In the genomic region with DNA sequence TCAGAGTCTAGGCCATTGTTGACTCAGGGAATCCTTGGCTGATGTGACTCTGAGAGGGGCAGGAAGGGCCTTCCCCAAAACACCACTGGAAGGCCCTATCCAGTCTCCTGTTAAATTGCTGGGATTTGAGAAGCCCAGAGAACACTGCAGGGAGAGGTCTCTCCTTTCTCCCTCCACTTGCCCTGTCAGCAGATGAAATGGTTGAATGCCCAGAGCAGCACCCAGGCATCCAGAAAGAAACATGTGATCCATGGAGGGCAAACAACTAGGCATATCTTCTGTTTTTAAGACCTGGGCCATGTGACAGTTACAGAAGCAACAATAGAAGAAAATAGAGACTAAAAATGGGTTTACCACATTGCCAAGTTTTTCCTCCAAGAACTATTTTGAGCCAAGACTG, we compare ENCODE assay signal across 19 cellular contexts.
DNase-seq lines count a peak whose midpoint lies in the region; ATAC-seq and TF ChIP-seq lines count a peak whose summit lies in the region.
"Had no signal": no experiment of that assay in that cellular context is flagged by ENCODE, and none has a peak within 500 bp of the region (broad histone marks: within the 10 kb centered on the region; RNA-seq: fewer than 3 reads in every experiment).

No MANE protein-coding gene starts in this region.

- TF ChIP-seq POLR2A in thyroid gland (IDR thresholded peaks at IDR 0.05) = no peak

- H3K9me2 ChIP-seq in GM23338 (ENCODE audit: insufficient read depth) = peaks cover 5% of the 10 kb centered on the region; the same call in 1 of the 2 replicates

- no peak overlapping the region for H2BK15ac ChIP-seq in neuronal stem cell (ENCODE audit: low read length)

- no peak overlapping the region for H2BK120ac ChIP-seq in neuronal stem cell (ENCODE audit: low read depth, low read length)

- no peak overlapping the region for H3K18ac ChIP-seq in neuronal stem cell (ENCODE audit: low read length)

- H3F3A ChIP-seq in GM23338 (replicated peaks; ENCODE audit: low read depth) = no peaks in the 10 kb centered on the region

- H4K8ac ChIP-seq in neuronal stem cell (ENCODE audit: low read depth, low read length) = no peak overlapping the region

- no peak for DNase-seq in GM23338 (ENCODE audit: low spot score)
- peak; percentile 37 for DNase-seq in left kidney (ENCODE audit: low read depth, low spot score)
- DNase-seq in neuronal stem cell (ENCODE audit: low spot score) = no peak
- DNase-seq in thyroid gland = peak; percentile 56 to 69
- no peak for DNase-seq in activated effector memory CD4-positive, alpha-beta T cell treated with Interleukin-2 at 50 U/mL for 16 hours
- DNase-seq in NCI-H82 treated with DMSO at 0.1 percent for 48 hours (lab: John Stamatoyannopoulos, UW; ENCODE audit: unreplicated experiment) = no peak
- DNase-seq: AML-193; Caco-2; Calu3; CD4-positive, alpha-beta T cell; CD8-positive, alpha-beta T cell; DMS79 treated with DMSO at 0.1 percent for 48 hours; GF-D8 had no signal

- H3K27me3 Mint-ChIP-seq in GM23338 (ENCODE audit: insufficient read depth, low read depth, poor library complexity) = peaks cover 2% of the 10 kb centered on the region
- H3K27me3 Mint-ChIP-seq: B cell had no signal

- H3K79me1 ChIP-seq in neuronal stem cell (ENCODE audit: low read depth, low read length) = no peaks in the 10 kb centered on the region

- no peaks in the 10 kb centered on the region for H4K20me1 ChIP-seq in GM23338 (replicated peaks; ENCODE audit: insufficient read depth)
- H4K20me1 ChIP-seq: BLaER1 treated with 17β-estradiol and CSF1 and Interleukin-3, amounts not matched to agents 10 nM and 100 nM had no signal

- H4K91ac ChIP-seq in neuronal stem cell (ENCODE audit: low read depth, low read length, poor library complexity) = no peak overlapping the region

- no peak overlapping the region for H3K27ac Mint-ChIP-seq in GM23338
- H3K27ac Mint-ChIP-seq: B cell; CD4-positive, alpha-beta T cell; CD8-positive, alpha-beta T cell had no signal

- H3K79me2 ChIP-seq in GM23338 (replicated peaks; ENCODE audit: insufficient read depth) = no peaks in the 10 kb centered on the region

- H2BK12ac ChIP-seq in neuronal stem cell (ENCODE audit: low read length) = no peak overlapping the region

- H3K23ac ChIP-seq in neuronal stem cell (ENCODE audit: low read depth, low read length, poor library complexity) = no peak overlapping the region

- H2BK5ac ChIP-seq in neuronal stem cell (ENCODE audit: low read length) = no peak overlapping the region

- no peak overlapping the region for H2AK5ac ChIP-seq in neuronal stem cell (ENCODE audit: low read depth, low read length)

- H3K36me3 ChIP-seq in GM23338 (ENCODE audit: insufficient read depth) = no peaks in the 10 kb centered on the region
- no peaks in the 10 kb centered on the region for H3K36me3 ChIP-seq in neuronal stem cell (replicated peaks in 1 of 2; ENCODE audit: control insufficient read depth in 2 of 2, insufficient read depth in 2 of 2, low read length in 2 of 2)
- no peaks in the 10 kb centered on the region for H3K36me3 ChIP-seq in thyroid gland
- H3K36me3 ChIP-seq: BLaER1 treated with 17β-estradiol and CSF1 and Interleukin-3, amounts not matched to agents 10 nM and 100 nM had no signal

- H3K4me1 Mint-ChIP-seq in GM23338 = no peaks in the 10 kb centered on the region
- H3K4me1 Mint-ChIP-seq: B cell had no signal

- intact Hi-C loops in thyroid gland (cut with DNase I) = no loop called here

- H3K4me3 Mint-ChIP-seq in GM23338 = no peak overlapping the region
- H3K4me3 Mint-ChIP-seq: B cell; CD4-positive, alpha-beta T cell; CD8-positive, alpha-beta T cell had no signal

- H3K14ac ChIP-seq in neuronal stem cell (ENCODE audit: low read length) = no peak overlapping the region

- H3K4me3 ChIP-seq in GM23338 (no peak overlapping the region), neuronal stem cell (ENCODE audit: low read length in 2 of 2) (no peak overlapping the region), thyroid gland (replicated peaks in 1 of 3) (no peak overlapping the region)
- H3K4me3 ChIP-seq: A549; BLaER1 treated with 17β-estradiol and CSF1 and Interleukin-3, amounts not matched to agents 10 nM and 100 nM had no signal

- ATAC-seq in GM23338 (no peak), GM19452 (IDR thresholded peaks at IDR 0.05; ENCODE audit: unreplicated experiment) (no peak)
- ATAC-seq: A549; CD8-positive, alpha-beta T cell had no signal

- TF ChIP-seq CTCF in GM23338 (conservative IDR thresholded peaks at IDR 0.05; ENCODE audit: low read depth in 2 of 2) (no peak), thyroid gland (IDR thresholded peaks at IDR 0.05) (no peak)

- H3K4me2 ChIP-seq in GM23338 = no peak overlapping the region
- no peak overlapping the region for H3K4me2 ChIP-seq in neuronal stem cell (ENCODE audit: insufficient read depth, low read length, poor library complexity, severe bottlenecking)
- H3K4me2 ChIP-seq: A549; BLaER1 treated with 17β-estradiol and CSF1 and Interleukin-3, amounts not matched to agents 10 nM and 100 nM had no signal

- H2AFZ ChIP-seq in GM23338 (0 out of 2 replicates have a peak overlapping the region, but pooled peaks have one; percentile 23), neuronal stem cell (ENCODE audit: low read length) (peak overlapping the region; percentile 14)

- H3K9me3 ChIP-seq in neuronal stem cell (replicated peaks in 1 of 2; ENCODE audit: control insufficient read depth in 2 of 2, insufficient read depth in 1 of 2, low read depth in 1 of 2, low read length in 2 of 2) (no peaks in the 10 kb centered on the region), thyroid gland (no peaks in the 10 kb centered on the region)
- H3K9me3 ChIP-seq: A549, Caco-2 had no signal

- H3K27me3 ChIP-seq in GM23338 (ENCODE audit: insufficient read depth) (no peaks in the 10 kb centered on the region), neuronal stem cell (ENCODE audit: control insufficient read depth in 3 of 3, insufficient read depth in 3 of 3, low read depth in 1 of 3, low read length in 3 of 3) (no peaks in the 10 kb centered on the region), thyroid gland (no peaks in the 10 kb centered on the region)
- H3K27me3 ChIP-seq: BLaER1 treated with 17β-estradiol and CSF1 and Interleukin-3, amounts not matched to agents 10 nM and 100 nM had no signal

- no peak overlapping the region for H3K9ac ChIP-seq in neuronal stem cell (ENCODE audit: low read depth, low read length, poor library complexity)
- H3K9ac ChIP-seq: BLaER1 treated with 17β-estradiol and CSF1 and Interleukin-3, amounts not matched to agents 10 nM and 100 nM had no signal

- H3K4me1 ChIP-seq in GM23338 (ENCODE audit: insufficient read depth) (no peaks in the 10 kb centered on the region), neuronal stem cell (ENCODE audit: control insufficient read depth in 2 of 2, insufficient read depth in 1 of 2, low read depth in 1 of 2, low read length in 2 of 2) (peaks cover 0 to 2% of the 10 kb centered on the region in 2 donors), thyroid gland (peaks cover 12 to 18% of the 10 kb centered on the region in 2 donors)
- H3K4me1 ChIP-seq: A549; BLaER1 treated with 17β-estradiol and CSF1 and Interleukin-3, amounts not matched to agents 10 nM and 100 nM; Caco-2 had no signal

- H3K36me3 Mint-ChIP-seq in GM23338 (ENCODE audit: low read depth) = peaks cover 5% of the 10 kb centered on the region
- H3K36me3 Mint-ChIP-seq: CD8-positive, alpha-beta T cell had no signal

- H3K27ac ChIP-seq in GM23338 (ENCODE audit: low read depth) (no peak overlapping the region), neuronal stem cell (replicated peaks; ENCODE audit: low read length) (no peak overlapping the region), thyroid gland (peak overlapping the region; percentile 57 to 88 (median 70))
- H3K27ac ChIP-seq: 22Rv1; A549; BLaER1 treated with 17β-estradiol and CSF1 and Interleukin-3, amounts not matched to agents 10 nM and 100 nM; C4-2B had no signal

- peaks cover 6% of the 10 kb centered on the region for H3K9me3 Mint-ChIP-seq in GM23338
- H3K9me3 Mint-ChIP-seq: CD4-positive, alpha-beta T cell; CD8-positive, alpha-beta T cell had no signal

- no peak overlapping the region for H3K4ac ChIP-seq in neuronal stem cell (ENCODE audit: low read length)

TF ChIP-seq in GM23338, 12 proteins besides CTCF, POLR2A, EP300 and RAD21:
- TF ChIP-seq JUNB (IDR thresholded peaks at IDR 0.05; ENCODE audit: unreplicated experiment) (no peak), ETS1 (IDR thresholded peaks at IDR 0.05) (no peak), EZH2phosphoT487 (IDR thresholded peaks at IDR 0.05; ENCODE audit: unreplicated experiment) (no peak)

Comparison
In these comparisons a context has a peak if more than half of its experiments do, and no peak if none do; other contexts are left out.
1. DNase-seq: peak in left kidney (single experiment) and thyroid gland (2 of 2); none in GM23338 (single experiment), neuronal stem cell (single experiment), activated effector memory CD4-positive, alpha-beta T cell treated with Interleukin-2 at 50 U/mL for 16 hours (single experiment) and NCI-H82 treated with DMSO at 0.1 percent for 48 hours (single experiment).
2. H3K27ac ChIP-seq: peak in thyroid gland (3 of 3); none in GM23338 (single experiment) and neuronal stem cell (single experiment).